In genomic region chr16:80377621-80378020, GRCh38 we compare ENCODE assay signal across 1 cellular context.
TF ChIP-seq lines count a peak whose summit lies in the region.

No MANE protein-coding gene starts in this region.

TF ChIP-seq in GM23338, 12 proteins besides CTCF, POLR2A, EP300 and RAD21 (continued from another document):
- TF ChIP-seq REST (IDR thresholded peaks at IDR 0.05; ENCODE audit: unreplicated experiment) (no peak), NANOG (IDR thresholded peaks at IDR 0.05; ENCODE audit: borderline replicate concordance) (no peak), POLR2AphosphoS5 (IDR thresholded peaks at IDR 0.05; ENCODE audit: low read depth) (no peak), JUNB (IDR thresholded peaks at IDR 0.05; ENCODE audit: unreplicated experiment) (no peak)
- TF ChIP-seq, protein P1, sequence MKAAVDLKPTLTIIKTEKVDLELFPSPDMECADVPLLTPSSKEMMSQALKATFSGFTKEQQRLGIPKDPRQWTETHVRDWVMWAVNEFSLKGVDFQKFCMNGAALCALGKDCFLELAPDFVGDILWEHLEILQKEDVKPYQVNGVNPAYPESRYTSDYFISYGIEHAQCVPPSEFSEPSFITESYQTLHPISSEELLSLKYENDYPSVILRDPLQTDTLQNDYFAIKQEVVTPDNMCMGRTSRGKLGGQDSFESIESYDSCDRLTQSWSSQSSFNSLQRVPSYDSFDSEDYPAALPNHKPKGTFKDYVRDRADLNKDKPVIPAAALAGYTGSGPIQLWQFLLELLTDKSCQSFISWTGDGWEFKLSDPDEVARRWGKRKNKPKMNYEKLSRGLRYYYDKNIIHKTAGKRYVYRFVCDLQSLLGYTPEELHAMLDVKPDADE (IDR thresholded peaks at IDR 0.05) = no peak
TF ChIP-seq in GM23338: peak in this region for 0.
